Comparison of ENCODE assay signal across 23 cellular contexts in genomic region chr16:3767333-3767977, GRCh38. TPM values are rescaled to one million over a fixed set of nuclear protein-coding genes. Genes with fewer than 3 reads are reported as not detected.
DNase-seq lines count a peak whose midpoint lies in the region; TF ChIP-seq lines count a peak whose summit lies in the region.
"Had no signal": no experiment of that assay in that cellular context is flagged by ENCODE, and none has a peak within 500 bp of the region (broad histone marks: within the 10 kb centered on the region; RNA-seq: fewer than 3 reads in every experiment).

No MANE protein-coding gene starts in this region.

- H3K27ac ChIP-seq in cingulate gyrus (ENCODE audit: low read depth, low read length), result peak overlapping the region; percentile 3
- H3K27ac ChIP-seq: adrenal gland, BLaER1, breast epithelium, right atrium auricular region, SJSA1, suprapubic skin, vagina had no signal

- no peak for TF ChIP-seq CTCF in progenitor cell of endocrine pancreas (IDR thresholded peaks at IDR 0.05; ENCODE audit: unreplicated experiment)
- no peak for TF ChIP-seq CTCF in chondrocyte (IDR thresholded peaks at IDR 0.05)

- H3K4me1 Mint-ChIP-seq in activated CD4-positive, alpha-beta T cell treated with anti-CD3 and anti-CD28 coated beads, Interleukin-2, amount 10 ng/mL, durations not matched to agents 7 days and 5 days, result peaks cover 7% of the 10 kb centered on the region
- H3K4me1 Mint-ChIP-seq in progenitor cell of endocrine pancreas (ENCODE audit: low read depth) (no peaks in the 10 kb centered on the region), chondrocyte (ENCODE audit: low read depth) (peaks cover 17% of the 10 kb centered on the region)

- peak overlapping the region; percentile 52 for H3K27ac Mint-ChIP-seq in activated CD4-positive, alpha-beta T cell treated with anti-CD3 and anti-CD28 coated beads, Interleukin-2, amount 10 ng/mL, durations not matched to agents 7 days and 5 days
- H3K27ac Mint-ChIP-seq in progenitor cell of endocrine pancreas (peak overlapping the region; percentile 42), chondrocyte (ENCODE audit: unreplicated experiment) (no peak overlapping the region)
- H3K27ac Mint-ChIP-seq: activated T-helper 2 cell treated with anti-CD3 and anti-CD28 coated beads, Interferon-gamma antibody, Interleukin-2, Interleukin-4, amounts not matched to agents 10 μg/mL and 5 μg/mL and 100 μg/mL, durations not matched to agents 14 hours and 24 hours and 36 hours; T-helper 2 cell treated with Interferon-gamma antibody and Interleukin-4, amounts not matched to agents 5 μg/mL and 100 μg/mL, for 36 hours had no signal

- no peaks in the 10 kb centered on the region for H3K9me3 Mint-ChIP-seq in activated CD4-positive, alpha-beta T cell treated with anti-CD3 and anti-CD28 coated beads, Interleukin-2, amount 10 ng/mL, durations not matched to agents 7 days and 5 days
- H3K9me3 Mint-ChIP-seq in progenitor cell of endocrine pancreas (ENCODE audit: low read depth) (no peaks in the 10 kb centered on the region), chondrocyte (ENCODE audit: low read depth) (no peaks in the 10 kb centered on the region)
- H3K9me3 Mint-ChIP-seq: activated T-helper 2 cell treated with anti-CD3 and anti-CD28 coated beads, Interferon-gamma antibody, Interleukin-2, Interleukin-4, amounts not matched to agents 10 μg/mL and 5 μg/mL and 100 μg/mL, durations not matched to agents 14 hours and 24 hours and 36 hours; T-helper 2 cell treated with Interferon-gamma antibody and Interleukin-4, amounts not matched to agents 5 μg/mL and 100 μg/mL, for 36 hours had no signal

- DNase-seq in activated CD4-positive, alpha-beta T cell treated with anti-CD3 and anti-CD28 coated beads, Interleukin-2, amount 10 ng/mL, durations not matched to agents 7 days and 5 days, result no peak
- DNase-seq in activated CD4-positive, alpha-beta T cell treated with anti-CD3 and anti-CD28 coated beads, Interleukin-2, amount 50 U/mL, for 1 hour, result no peak
- DNase-seq in MV-4-11 (lab: John Stamatoyannopoulos, UW) (peak; percentile 74), progenitor cell of endocrine pancreas (ENCODE audit: low spot score, unreplicated experiment) (no peak), chondrocyte (ENCODE audit: low spot score) (no peak), T1000 (lab: John Stamatoyannopoulos, UW) (no peak)
- DNase-seq in activated CD4-positive, CD25-positive, alpha-beta regulatory T cell treated with anti-CD3 and anti-CD28 coated beads, Interleukin-2, amount 50 U/mL, for 72 hours, result no peak
- DNase-seq: activated CD4-positive, CD25-positive, alpha-beta regulatory T cell; dermis blood vessel endothelial cell; NCI-H1417; NCI-H524; nucleus accumbens; PC-3 had no signal

- POLR2A ChIA-PET in activated CD4-positive, alpha-beta T cell treated with anti-CD3 and anti-CD28 coated beads, Interleukin-2, amount 10 ng/mL, durations not matched to agents 7 days and 5 days (lab: Charles Lee), result no interaction called here

- H3K36me3 Mint-ChIP-seq in activated CD4-positive, alpha-beta T cell treated with anti-CD3 and anti-CD28 coated beads, Interleukin-2, amount 10 ng/mL, durations not matched to agents 7 days and 5 days (ENCODE audit: low read depth), result peaks cover 55% of the 10 kb centered on the region
- H3K36me3 Mint-ChIP-seq in progenitor cell of endocrine pancreas (ENCODE audit: insufficient read depth) (peaks cover 36% of the 10 kb centered on the region), chondrocyte (ENCODE audit: low read depth) (peaks cover 26% of the 10 kb centered on the region)

- H3K27me3 Mint-ChIP-seq in activated CD4-positive, alpha-beta T cell treated with anti-CD3 and anti-CD28 coated beads, Interleukin-2, amount 10 ng/mL, durations not matched to agents 7 days and 5 days, result no peaks in the 10 kb centered on the region
- H3K27me3 Mint-ChIP-seq in progenitor cell of endocrine pancreas, result no peaks in the 10 kb centered on the region
- no peaks in the 10 kb centered on the region for H3K27me3 Mint-ChIP-seq in chondrocyte (ENCODE audit: low read depth)

- H3K4me3 Mint-ChIP-seq in activated CD4-positive, alpha-beta T cell treated with anti-CD3 and anti-CD28 coated beads, Interleukin-2, amount 10 ng/mL, durations not matched to agents 7 days and 5 days, result no peak overlapping the region
- H3K4me3 Mint-ChIP-seq in progenitor cell of endocrine pancreas (ENCODE audit: low read depth) (no peak overlapping the region), chondrocyte (ENCODE audit: unreplicated experiment) (no peak overlapping the region)
- H3K4me3 Mint-ChIP-seq: T-helper 2 cell treated with Interferon-gamma antibody and Interleukin-4, amounts not matched to agents 5 μg/mL and 100 μg/mL, for 36 hours had no signal

- CTCF ChIA-PET in activated CD4-positive, alpha-beta T cell treated with anti-CD3 and anti-CD28 coated beads, Interleukin-2, amount 10 ng/mL, durations not matched to agents 7 days and 5 days (lab: Charles Lee), result no interaction called here

RNA-seq across cellular contexts. Expression of gene TRAP1, which starts 50.1 kb away (rescaled TPM):
- total RNA-seq in activated CD4-positive, alpha-beta T cell treated with anti-CD3 and anti-CD28 coated beads, Interleukin-2, amount 10 ng/mL, durations not matched to agents 7 days and 5 days, result 100 to 1,000 TPM in 1 of 2 experiments, 10 to 100 TPM in 1; 99.5 to 101 TPM
- total RNA-seq in progenitor cell of endocrine pancreas, result 212 and 216 TPM in 2 replicates
- 54.2 to 81.1 TPM (median 60.6 TPM) in 3 replicates for total RNA-seq in chondrocyte
